ENCODE assay signal across 26 cellular contexts in genomic region chr15:68755731-68756130, GRCh38.
DNase-seq lines count a peak whose midpoint lies in the region; ATAC-seq, FAIRE-seq and TF ChIP-seq lines count a peak whose summit lies in the region.
"Had no signal": no experiment of that assay in that cellular context is flagged by ENCODE, and none has a peak within 500 bp of the region (broad histone marks: within the 10 kb centered on the region; RNA-seq: fewer than 3 reads in every experiment).

No MANE protein-coding gene starts in this region.

- H3K27me3 Mint-ChIP-seq in neural progenitor cell (ENCODE audit: insufficient read depth, low read depth) (no peaks in the 10 kb centered on the region), osteocyte (ENCODE audit: unreplicated experiment) (peaks cover 26% of the 10 kb centered on the region)

- H3K9me2 ChIP-seq in Karpas-422 (replicated peaks; ENCODE audit: insufficient read depth, low read length) (no peaks in the 10 kb centered on the region), hepatocyte (replicated peaks; ENCODE audit: insufficient read depth) (no peaks in the 10 kb centered on the region)

- TF ChIP-seq CTCF in A549 (IDR thresholded peaks at IDR 0.05) (no peak), neural progenitor cell (IDR thresholded peaks at IDR 0.05) (no peak), osteocyte (IDR thresholded peaks at IDR 0.05) (no peak), hepatocyte (IDR thresholded peaks at IDR 0.05; ENCODE audit: poor library complexity) (no peak)

- H3K27ac Mint-ChIP-seq in neural progenitor cell = peak overlapping the region; percentile 4
- no peak overlapping the region for H3K27ac Mint-ChIP-seq in osteocyte (ENCODE audit: unreplicated experiment)
- H3K27ac Mint-ChIP-seq: CD4-positive, alpha-beta T cell had no signal

- no peak overlapping the region for H3K4me3 Mint-ChIP-seq in neural progenitor cell
- no peak overlapping the region for H3K4me3 Mint-ChIP-seq in osteocyte (ENCODE audit: unreplicated experiment)

- no peak overlapping the region for H2AFZ ChIP-seq in Karpas-422 (ENCODE audit: low read length)
- H2AFZ ChIP-seq in neural progenitor cell (replicated peaks) = no peak overlapping the region
- no peak overlapping the region for H2AFZ ChIP-seq in hepatocyte

- TF ChIP-seq EP300 in A549 (IDR thresholded peaks at IDR 0.05) = no peak

- POLR2A ChIA-PET in A549 (lab: Yijun Ruan, JAX) = interaction anchor here (0.7 kb wide), 1 partner anchor 15 kb away, joined by 3 read pairs; no protein-coding TSS in a partner anchor

- H3K4me1 ChIP-seq in A549 (no peaks in the 10 kb centered on the region), Karpas-422 (ENCODE audit: low read length) (no peaks in the 10 kb centered on the region), neural progenitor cell (no peaks in the 10 kb centered on the region), hepatocyte (ENCODE audit: insufficient read depth) (no peaks in the 10 kb centered on the region)

- H3F3A ChIP-seq in neural progenitor cell (ENCODE audit: low read depth) = no peaks in the 10 kb centered on the region

- H3K36me3 Mint-ChIP-seq in neural progenitor cell = no peaks in the 10 kb centered on the region
- no peaks in the 10 kb centered on the region for H3K36me3 Mint-ChIP-seq in osteocyte (ENCODE audit: unreplicated experiment)
- H3K36me3 Mint-ChIP-seq: CD8-positive, alpha-beta T cell had no signal

- H3K9ac ChIP-seq in Karpas-422 (ENCODE audit: low read length) (no peak overlapping the region), neural progenitor cell (no peak overlapping the region)
- H3K9ac ChIP-seq: BLaER1 treated with 17β-estradiol and CSF1 and Interleukin-3, amounts not matched to agents 10 nM and 100 nM had no signal

- DNase-seq in A549 (ENCODE audit: low read depth in 1 of 2, low spot score in 1 of 2) (no peak), Karpas-422 (peak; percentile 9), neural progenitor cell (ENCODE audit: low spot score) (no peak), osteocyte (ENCODE audit: extremely low spot score, unreplicated experiment) (peak; percentile 2), COLO829 (ENCODE audit: low spot score) (no peak), germinal center (ENCODE audit: low spot score) (no peak), hepatocyte (ENCODE audit: low spot score) (no peak)
- DNase-seq in stimulated activated naive CD4-positive, alpha-beta T cell (lab: John Stamatoyannopoulos, UW) = no peak
- DNase-seq: 8988T; AML-193; CD4-positive, alpha-beta T cell; CD8-positive, alpha-beta T cell; COR-L47; DMS 273 treated with DMSO at 0.1 percent for 48 hours; DMS153; DMS53; DMS79; DND-41; EL; GDM1 had no signal

- TF ChIP-seq RAD21 in A549 (conservative IDR thresholded peaks at IDR 0.05 in 1 of 2, IDR thresholded peaks at IDR 0.05 in 1 of 2) = no peak

- no peak for TF ChIP-seq POLR2A in A549 (IDR thresholded peaks at IDR 0.05; ENCODE audit: low read length)

- CTCF ChIA-PET in A549 (lab: Yijun Ruan, JAX) = interaction anchor here (1.0 to 5.3 kb wide), 5 partner anchors 10 to 120 kb away, joined by 3 to 19 read pairs (median 3); no protein-coding TSS in a partner anchor

- H3K9me3 Mint-ChIP-seq in neural progenitor cell (no peaks in the 10 kb centered on the region), osteocyte (ENCODE audit: unreplicated experiment) (no peaks in the 10 kb centered on the region)
- H3K9me3 Mint-ChIP-seq: CD4-positive, alpha-beta T cell; CD8-positive, alpha-beta T cell had no signal

- H3K4me3 ChIP-seq in A549 (no peak overlapping the region), Karpas-422 (ENCODE audit: low read length) (no peak overlapping the region), neural progenitor cell (no peak overlapping the region), hepatocyte (no peak overlapping the region)
- H3K4me3 ChIP-seq: GM12878 had no signal

- no peaks in the 10 kb centered on the region for H4K20me1 ChIP-seq in Karpas-422 (ENCODE audit: insufficient read depth, low read depth, low read length)
- H4K20me1 ChIP-seq in neural progenitor cell (ENCODE audit: low read depth) = no peaks in the 10 kb centered on the region
- no peaks in the 10 kb centered on the region for H4K20me1 ChIP-seq in hepatocyte (ENCODE audit: insufficient read depth, poor library complexity, severe bottlenecking)
- H4K20me1 ChIP-seq: BLaER1 treated with 17β-estradiol and CSF1 and Interleukin-3, amounts not matched to agents 10 nM and 100 nM had no signal

- H3K79me2 ChIP-seq in Karpas-422 (ENCODE audit: low read length) = no peaks in the 10 kb centered on the region
- H3K79me2 ChIP-seq in neural progenitor cell (ENCODE audit: low read depth) = no peaks in the 10 kb centered on the region
- no peaks in the 10 kb centered on the region for H3K79me2 ChIP-seq in hepatocyte

- H3K27me3 ChIP-seq in Karpas-422 (ENCODE audit: low read length) = no peaks in the 10 kb centered on the region
- no peaks in the 10 kb centered on the region for H3K27me3 ChIP-seq in neural progenitor cell
- H3K27me3 ChIP-seq in hepatocyte = no peaks in the 10 kb centered on the region
- H3K27me3 ChIP-seq: BLaER1 treated with 17β-estradiol and CSF1 and Interleukin-3, amounts not matched to agents 10 nM and 100 nM had no signal

- ATAC-seq in A549 = no peak
- ATAC-seq: CD8-positive, alpha-beta T cell; GM12878 had no signal

- WGBS in A549 (ENCODE audit: missing lambda C conversion rate) = 16% methylated on average over 2 of the region's 2 CpGs
- WGBS in hepatocyte (ENCODE audit: low lambda C conversion rate, missing lambda C conversion rate) = 51% methylated on average over 2 of the region's 2 CpGs

- H3K36me3 ChIP-seq in Karpas-422 (ENCODE audit: insufficient read depth, low read length) = no peaks in the 10 kb centered on the region
- H3K36me3 ChIP-seq in neural progenitor cell = no peaks in the 10 kb centered on the region
- H3K36me3 ChIP-seq in hepatocyte (replicated peaks; ENCODE audit: insufficient read depth, low read depth) = no peaks in the 10 kb centered on the region
- H3K36me3 ChIP-seq: BLaER1 treated with 17β-estradiol and CSF1 and Interleukin-3, amounts not matched to agents 10 nM and 100 nM had no signal

- H3K4me2 ChIP-seq in A549 = no peak overlapping the region
- no peak overlapping the region for H3K4me2 ChIP-seq in Karpas-422 (ENCODE audit: low read depth, low read length, poor library complexity, severe bottlenecking)
- no peak overlapping the region for H3K4me2 ChIP-seq in neural progenitor cell
- no peak overlapping the region for H3K4me2 ChIP-seq in hepatocyte

- FAIRE-seq in A549 (lab: Jason Lieb, UNC) = peak; percentile 7
- FAIRE-seq: A204.1, GM12878, GM12892, GM18507 had no signal

- no peaks in the 10 kb centered on the region for H3K9me3 ChIP-seq in A549
- H3K9me3 ChIP-seq in Karpas-422 (ENCODE audit: low read length) = no peaks in the 10 kb centered on the region
- H3K9me3 ChIP-seq in neural progenitor cell (ENCODE audit: low read depth) = no peaks in the 10 kb centered on the region
- H3K9me3 ChIP-seq in hepatocyte (ENCODE audit: low read depth) = no peaks in the 10 kb centered on the region

- H3K27ac ChIP-seq in A549 = no peak overlapping the region
- no peak overlapping the region for H3K27ac ChIP-seq in Karpas-422 (ENCODE audit: low read length)
- no peak overlapping the region for H3K27ac ChIP-seq in neural progenitor cell
- H3K27ac ChIP-seq in hepatocyte = no peak overlapping the region
- H3K27ac ChIP-seq: C4-2B had no signal

- H3K4me1 Mint-ChIP-seq in neural progenitor cell = no peaks in the 10 kb centered on the region
- H3K4me1 Mint-ChIP-seq in osteocyte (ENCODE audit: unreplicated experiment) = no peaks in the 10 kb centered on the region

TF ChIP-seq in A549, 52 proteins besides CTCF, POLR2A, EP300 and RAD21:
- TF ChIP-seq USF2 (IDR thresholded peaks at IDR 0.05) (no peak), HOXB13 (CRISPR knock-in tag; IDR thresholded peaks at IDR 0.05; ENCODE audit: low read depth) (no peak), KDM1A (IDR thresholded peaks at IDR 0.05; ENCODE audit: low read depth) (no peak), CEBPB (IDR thresholded peaks at IDR 0.05) (no peak), ZFP36 (IDR thresholded peaks at IDR 0.05; ENCODE audit: borderline replicate concordance, partially characterized antibody) (no peak), POLR2AphosphoS2 (conservative IDR thresholded peaks at IDR 0.05; ENCODE audit: low read length) (no peak), RARB (CRISPR knock-in tag; IDR thresholded peaks at IDR 0.05) (no peak), BHLHE40 (IDR thresholded peaks at IDR 0.05; ENCODE audit: low read depth, low read length) (no peak), ATOH8 (CRISPR knock-in tag; IDR thresholded peaks at IDR 0.05; ENCODE audit: low read depth) (no peak), RCOR1 (IDR thresholded peaks at IDR 0.05; ENCODE audit: low read depth, low read length) (no peak), ZNF302 (CRISPR knock-in tag; IDR thresholded peaks at IDR 0.05) (no peak), CBX8 (IDR thresholded peaks at IDR 0.05) (no peak), HOXB5 (CRISPR knock-in tag; IDR thresholded peaks at IDR 0.05) (no peak), EHMT2 (IDR thresholded peaks at IDR 0.05; ENCODE audit: low read depth) (no peak), NFE2L2 (conservative IDR thresholded peaks at IDR 0.05; ENCODE audit: low read length) (no peak), SREBF2 (IDR thresholded peaks at IDR 0.05) (no peak), TFCP2L1 (CRISPR knock-in tag; IDR thresholded peaks at IDR 0.05) (no peak)

Comparison
In these comparisons a context has a peak if more than half of its experiments do, and no peak if none do; other contexts are left out.
1. DNase-seq: peak in Karpas-422 (single experiment) and osteocyte (single experiment); none in A549 (0 of 2), neural progenitor cell (single experiment), COLO829 (single experiment), germinal center (single experiment), stimulated activated naive CD4-positive, alpha-beta T cell (0 of 6) and hepatocyte (single experiment).